ENCODE assay signal across 8 cellular contexts in the genomic region with DNA sequence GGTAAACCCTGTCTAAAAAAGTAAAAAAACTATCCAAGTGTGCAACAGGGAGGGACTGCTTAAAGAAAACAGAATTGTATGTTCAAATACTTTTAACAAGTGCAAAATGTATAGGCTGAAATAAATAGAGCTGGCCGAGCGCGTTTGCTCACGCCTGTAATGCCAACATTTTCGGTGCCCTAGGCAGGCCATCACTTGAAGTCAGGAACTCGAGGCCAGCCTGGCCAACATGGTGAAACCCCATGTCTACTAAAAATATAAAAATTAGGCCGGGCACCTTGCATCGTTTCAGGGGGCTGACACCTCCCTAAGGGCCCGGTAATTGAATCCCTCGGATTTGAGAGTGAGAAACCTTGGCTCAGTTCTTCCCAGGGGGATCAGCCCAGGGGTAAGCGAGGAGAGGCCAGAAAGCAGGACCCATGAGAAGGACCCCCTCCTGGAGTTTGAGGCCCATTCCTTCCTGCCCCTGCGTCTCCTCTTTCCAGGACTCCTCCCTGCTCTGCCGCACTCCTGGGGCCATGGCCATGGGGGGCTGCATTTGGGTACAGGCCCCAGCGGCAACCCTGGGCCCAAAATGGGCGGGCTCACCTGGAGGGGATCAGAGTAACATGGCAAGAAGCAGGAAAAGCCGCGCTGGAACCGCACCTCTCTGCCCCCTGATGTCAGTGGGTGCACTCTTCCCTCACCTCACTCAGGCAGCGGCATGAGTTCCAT.
A peak's percentile ranks its signal among the peaks of the same experiment; 100 is the strongest.
DNase-seq lines count a peak whose midpoint lies in the region; ATAC-seq and TF ChIP-seq lines count a peak whose summit lies in the region.

No MANE protein-coding gene starts in this region.

- no peak for TF ChIP-seq POLR2A in right lobe of liver (IDR thresholded peaks at IDR 0.05)

- peak overlapping the region; percentile 94 to 96 for H3K27ac ChIP-seq in ascending aorta
- H3K27ac ChIP-seq in right lobe of liver: peak overlapping the region; percentile 80 to 93 (median 93)
- peak overlapping the region; percentile 93 for H3K27ac ChIP-seq in temporal lobe (ENCODE audit: low read depth, low read length)

- H3K36me3 ChIP-seq in ascending aorta (no peaks in the 10 kb centered on the region), right lobe of liver (no peaks in the 10 kb centered on the region)

- CTCF ChIA-PET in HEK293T (lab: Yijun Ruan, JAX): no interaction called here

- H3K9me3 Mint-ChIP-seq in activated CD4-positive, alpha-beta T cell treated with anti-CD3 and anti-CD28 coated beads, Interleukin-2, amount 10 ng/mL, durations not matched to agents 24 days and 14 days: no peaks in the 10 kb centered on the region

- H3K4me3 ChIP-seq in ascending aorta (peak overlapping the region; percentile 69 to 78), right lobe of liver (peak overlapping the region; percentile 70 to 85 (median 81))

- H3K4me1 ChIP-seq in ascending aorta: peaks cover 0 to 9% of the 10 kb centered on the region in 2 donors
- peaks cover 0 to 6% (median 0%) of the 10 kb centered on the region in 4 donors for H3K4me1 ChIP-seq in right lobe of liver

- no peak for TF ChIP-seq CTCF in ascending aorta (IDR thresholded peaks at IDR 0.05)
- no peak for TF ChIP-seq CTCF in right lobe of liver (IDR thresholded peaks at IDR 0.05)

- peak overlapping the region; percentile 99 for H3K4me3 Mint-ChIP-seq in activated CD4-positive, alpha-beta T cell treated with anti-CD3 and anti-CD28 coated beads, Interleukin-2, amount 10 ng/mL, durations not matched to agents 24 days and 14 days

- intact Hi-C loops in activated CD4-positive, alpha-beta T cell treated with anti-CD3 and anti-CD28 coated beads, Interleukin-2, amount 10 ng/mL, durations not matched to agents 24 days and 14 days (cut with micrococcal nuclease): loop anchor here (1.0 to 10.0 kb wide), 6 partner anchors 37 to 459 kb away; a partner anchor contains a TSS
- intact Hi-C loops in ascending aorta (cut with DNase I) (loop anchor here (2.0 to 10.0 kb wide), 7 partner anchors 75 to 459 kb away; a partner anchor contains a TSS), right lobe of liver (cut with DNase I) (no loop called here)

- peaks cover 4% of the 10 kb centered on the region for H3K27me3 Mint-ChIP-seq in activated CD4-positive, alpha-beta T cell treated with anti-CD3 and anti-CD28 coated beads, Interleukin-2, amount 10 ng/mL, durations not matched to agents 24 days and 14 days

- H3K9me3 ChIP-seq in ascending aorta (no peaks in the 10 kb centered on the region), right lobe of liver (no peaks in the 10 kb centered on the region)

- peaks cover 22% of the 10 kb centered on the region for H3K4me1 Mint-ChIP-seq in activated CD4-positive, alpha-beta T cell treated with anti-CD3 and anti-CD28 coated beads, Interleukin-2, amount 10 ng/mL, durations not matched to agents 24 days and 14 days

- H3K27me3 ChIP-seq in ascending aorta (no peaks in the 10 kb centered on the region), right lobe of liver (no peaks in the 10 kb centered on the region)

- POLR2A ChIA-PET in HEK293T (lab: Yijun Ruan, JAX): interaction anchor here (1.2 to 1.9 kb wide), 11 partner anchors 8 to 191 kb away, joined by 3 to 11 read pairs (median 6); a partner anchor contains a TSS

- DNase-seq in activated CD4-positive, alpha-beta T cell treated with anti-CD3 and anti-CD28 coated beads, Interleukin-2, amount 10 ng/mL, durations not matched to agents 24 days and 14 days: no peak
- DNase-seq in activated CD4-positive, alpha-beta T cell treated with anti-CD3 and anti-CD28 coated beads, Interleukin-2, amount 50 U/mL, for 4 hours: no peak
- DNase-seq in ascending aorta (ENCODE audit: low spot score in 2 of 2): peak in 1 of 2 donors; percentile 63
- peak; percentile 32 to 57 (median 48) for DNase-seq in right lobe of liver
- DNase-seq in HEK293T (ENCODE audit: extremely low spot score): no peak
- no peak for DNase-seq in HuH-7 (ENCODE audit: low spot score)

- ATAC-seq in right lobe of liver: no peak
- no peak for ATAC-seq in GM18520 (IDR thresholded peaks at IDR 0.05; ENCODE audit: unreplicated experiment)

- peak overlapping the region; percentile 97 for H3K27ac Mint-ChIP-seq in activated CD4-positive, alpha-beta T cell treated with anti-CD3 and anti-CD28 coated beads, Interleukin-2, amount 10 ng/mL, durations not matched to agents 24 days and 14 days

- H3K36me3 Mint-ChIP-seq in activated CD4-positive, alpha-beta T cell treated with anti-CD3 and anti-CD28 coated beads, Interleukin-2, amount 10 ng/mL, durations not matched to agents 24 days and 14 days (ENCODE audit: low read depth): peaks cover 3% of the 10 kb centered on the region

- WGBS in right lobe of liver (ENCODE audit: insufficient coverage, low coverage, low lambda C conversion rate, missing lambda C conversion rate): 63% methylated on average over 13 of the region's 19 CpGs

TF ChIP-seq in HEK293T, 16 proteins besides CTCF, POLR2A, EP300 and RAD21:
- TF ChIP-seq ELF4 (IDR thresholded peaks at IDR 0.05) (no peak), SP1 (IDR thresholded peaks at IDR 0.05) (no peak), ZNF384 (IDR thresholded peaks at IDR 0.05) (no peak), L3MBTL2 (conservative IDR thresholded peaks at IDR 0.05) (no peak), LEF1 (IDR thresholded peaks at IDR 0.05; ENCODE audit: borderline replicate concordance) (no peak), SUZ12 (IDR thresholded peaks at IDR 0.05) (no peak), ARNT (IDR thresholded peaks at IDR 0.05) (no peak), TARDBP (IDR thresholded peaks at IDR 0.05) (no peak), FOXA1 (IDR thresholded peaks at IDR 0.05) (no peak), BHLHE40 (IDR thresholded peaks at IDR 0.05; ENCODE audit: borderline replicate concordance) (no peak), NFRKB (IDR thresholded peaks at IDR 0.05) (no peak)
- TF ChIP-seq, protein P1, sequence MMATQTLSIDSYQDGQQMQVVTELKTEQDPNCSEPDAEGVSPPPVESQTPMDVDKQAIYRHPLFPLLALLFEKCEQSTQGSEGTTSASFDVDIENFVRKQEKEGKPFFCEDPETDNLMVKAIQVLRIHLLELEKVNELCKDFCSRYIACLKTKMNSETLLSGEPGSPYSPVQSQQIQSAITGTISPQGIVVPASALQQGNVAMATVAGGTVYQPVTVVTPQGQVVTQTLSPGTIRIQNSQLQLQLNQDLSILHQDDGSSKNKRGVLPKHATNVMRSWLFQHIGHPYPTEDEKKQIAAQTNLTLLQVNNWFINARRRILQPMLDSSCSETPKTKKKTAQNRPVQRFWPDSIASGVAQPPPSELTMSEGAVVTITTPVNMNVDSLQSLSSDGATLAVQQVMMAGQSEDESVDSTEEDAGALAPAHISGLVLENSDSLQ (IDR thresholded peaks at IDR 0.05): no peak

Comparison
In these comparisons a context has a peak if more than half of its experiments do, and no peak if none do; other contexts are left out.
1. DNase-seq: peak in right lobe of liver (3 of 3); none in activated CD4-positive, alpha-beta T cell treated with anti-CD3 and anti-CD28 coated beads, Interleukin-2, amount 10 ng/mL, durations not matched to agents 24 days and 14 days (single experiment), activated CD4-positive, alpha-beta T cell treated with anti-CD3 and anti-CD28 coated beads, Interleukin-2, amount 50 U/mL, for 4 hours (0 of 2), HEK293T (single experiment) and HuH-7 (single experiment).
2. intact Hi-C loops: an anchor here in activated CD4-positive, alpha-beta T cell treated with anti-CD3 and anti-CD28 coated beads, Interleukin-2, amount 10 ng/mL, durations not matched to agents 24 days and 14 days (1.0 to 10.0 kb wide) and ascending aorta (2.0 to 10.0 kb wide); none called in right lobe of liver.
3. Peak in every context shown above with its lines, with median percentiles within 50 percentile points of each other: H3K27ac ChIP-seq.